In the genomic region with DNA sequence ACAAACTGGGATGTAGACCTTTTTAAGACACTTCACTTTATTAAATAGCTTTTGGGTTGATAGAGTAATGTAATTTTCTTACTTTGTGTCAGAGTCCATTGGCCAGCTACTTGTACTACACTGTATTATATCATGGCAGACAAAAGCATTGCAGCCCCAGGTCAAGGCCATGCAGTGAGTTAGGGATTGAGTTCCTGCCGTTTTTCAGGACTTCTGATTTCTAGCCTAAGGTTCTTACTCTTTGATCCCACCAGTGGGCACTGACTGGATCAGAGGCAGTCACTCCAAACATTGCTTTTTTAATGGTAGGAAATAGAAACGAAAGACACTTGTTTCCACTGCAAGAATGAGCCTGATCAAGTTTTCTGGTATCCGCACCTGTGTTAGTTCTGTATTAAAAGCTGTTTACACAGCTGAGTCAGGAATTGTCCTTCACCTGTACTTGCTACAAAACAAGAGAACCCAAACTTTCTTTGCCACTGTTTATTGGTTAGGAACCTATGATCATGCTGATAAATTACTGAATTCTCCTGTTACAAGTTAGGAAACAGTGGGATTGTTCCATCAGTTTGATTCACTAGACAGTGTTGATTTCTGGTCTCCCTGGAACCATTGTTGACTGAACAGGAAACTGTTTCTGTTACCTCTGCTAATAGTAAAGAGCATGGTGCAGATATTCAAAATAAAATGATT, we compare ENCODE assay signal across 1 cellular context.
TF ChIP-seq lines count a peak whose summit lies in the region.

No MANE protein-coding gene starts in this region.

TF ChIP-seq in HepG2, 621 proteins besides CTCF, POLR2A, EP300 and RAD21 (continued from another document):
- TF ChIP-seq NR2F2 (IDR thresholded peaks at IDR 0.05; ENCODE audit: borderline replicate concordance, low read depth) (0 out of 2 replicates have a peak, but pooled peaks have one; percentile 36), FOXA3 (CRISPR knock-in tag; IDR thresholded peaks at IDR 0.05) (peak; percentile 64), TFAP4 (IDR thresholded peaks at IDR 0.05; ENCODE audit: borderline replicate concordance, low read depth) (peak; percentile 82), ZNF773 (CRISPR knock-in tag; IDR thresholded peaks at IDR 0.05; ENCODE audit: borderline replicate concordance) (no peak), ZMYM4 (CRISPR knock-in tag; IDR thresholded peaks at IDR 0.05) (peak; percentile 71), FOXA1 (IDR thresholded peaks at IDR 0.05) (no peak), FOXA1 (CRISPR knock-in tag; IDR thresholded peaks at IDR 0.05) (peak; percentile 14; the same call in 1 of the 2 replicates), JUND (CRISPR knock-in tag; IDR thresholded peaks at IDR 0.05) (0 out of 2 replicates have a peak, but pooled peaks have one; percentile 15), NFIB (CRISPR knock-in tag; IDR thresholded peaks at IDR 0.05; ENCODE audit: borderline replicate concordance) (no peak), ZNF563 (CRISPR knock-in tag; IDR thresholded peaks at IDR 0.05) (no peak), CHD4 (IDR thresholded peaks at IDR 0.05; ENCODE audit: borderline replicate concordance, low read length) (no peak), POGZ (CRISPR knock-in tag; IDR thresholded peaks at IDR 0.05) (peak; percentile 48; the same call in 1 of the 2 replicates), ZKSCAN5 (CRISPR knock-in tag; IDR thresholded peaks at IDR 0.05) (no peak), SALL2 (CRISPR knock-in tag; IDR thresholded peaks at IDR 0.05) (no peak), KLF12 (CRISPR knock-in tag; IDR thresholded peaks at IDR 0.05; ENCODE audit: borderline replicate concordance) (no peak), ZNF644 (CRISPR knock-in tag; IDR thresholded peaks at IDR 0.05; ENCODE audit: low read depth) (peak; percentile 91), SAP130 (CRISPR knock-in tag; IDR thresholded peaks at IDR 0.05; ENCODE audit: low read depth) (peak; percentile 16; the same call in 1 of the 2 replicates), NR2F6 (IDR thresholded peaks at IDR 0.05) (peak; percentile 80), NR2F6 (CRISPR knock-in tag; IDR thresholded peaks at IDR 0.05) (peak; percentile 76), RARA (CRISPR knock-in tag; IDR thresholded peaks at IDR 0.05) (peak; percentile 85), PITX1 (CRISPR knock-in tag; IDR thresholded peaks at IDR 0.05) (0 out of 2 replicates have a peak, but pooled peaks have one; percentile 30), RXRB (CRISPR knock-in tag; IDR thresholded peaks at IDR 0.05; ENCODE audit: borderline replicate concordance) (peak; percentile 71), SOX5 (CRISPR knock-in tag; IDR thresholded peaks at IDR 0.05; ENCODE audit: borderline replicate concordance) (peak; percentile 35; the same call in 1 of the 2 replicates), SALL1 (CRISPR knock-in tag; IDR thresholded peaks at IDR 0.05) (peak; percentile 34; the same call in 1 of the 2 replicates), FOXC1 (CRISPR knock-in tag; IDR thresholded peaks at IDR 0.05; ENCODE audit: borderline replicate concordance) (no peak), HDAC1 (CRISPR knock-in tag; IDR thresholded peaks at IDR 0.05) (0 out of 2 replicates have a peak, but pooled peaks have one; percentile 33), AHDC1 (CRISPR knock-in tag; IDR thresholded peaks at IDR 0.05; ENCODE audit: borderline replicate concordance) (peak; percentile 61; the same call in 1 of the 2 replicates)
- TF ChIP-seq, protein P1, sequence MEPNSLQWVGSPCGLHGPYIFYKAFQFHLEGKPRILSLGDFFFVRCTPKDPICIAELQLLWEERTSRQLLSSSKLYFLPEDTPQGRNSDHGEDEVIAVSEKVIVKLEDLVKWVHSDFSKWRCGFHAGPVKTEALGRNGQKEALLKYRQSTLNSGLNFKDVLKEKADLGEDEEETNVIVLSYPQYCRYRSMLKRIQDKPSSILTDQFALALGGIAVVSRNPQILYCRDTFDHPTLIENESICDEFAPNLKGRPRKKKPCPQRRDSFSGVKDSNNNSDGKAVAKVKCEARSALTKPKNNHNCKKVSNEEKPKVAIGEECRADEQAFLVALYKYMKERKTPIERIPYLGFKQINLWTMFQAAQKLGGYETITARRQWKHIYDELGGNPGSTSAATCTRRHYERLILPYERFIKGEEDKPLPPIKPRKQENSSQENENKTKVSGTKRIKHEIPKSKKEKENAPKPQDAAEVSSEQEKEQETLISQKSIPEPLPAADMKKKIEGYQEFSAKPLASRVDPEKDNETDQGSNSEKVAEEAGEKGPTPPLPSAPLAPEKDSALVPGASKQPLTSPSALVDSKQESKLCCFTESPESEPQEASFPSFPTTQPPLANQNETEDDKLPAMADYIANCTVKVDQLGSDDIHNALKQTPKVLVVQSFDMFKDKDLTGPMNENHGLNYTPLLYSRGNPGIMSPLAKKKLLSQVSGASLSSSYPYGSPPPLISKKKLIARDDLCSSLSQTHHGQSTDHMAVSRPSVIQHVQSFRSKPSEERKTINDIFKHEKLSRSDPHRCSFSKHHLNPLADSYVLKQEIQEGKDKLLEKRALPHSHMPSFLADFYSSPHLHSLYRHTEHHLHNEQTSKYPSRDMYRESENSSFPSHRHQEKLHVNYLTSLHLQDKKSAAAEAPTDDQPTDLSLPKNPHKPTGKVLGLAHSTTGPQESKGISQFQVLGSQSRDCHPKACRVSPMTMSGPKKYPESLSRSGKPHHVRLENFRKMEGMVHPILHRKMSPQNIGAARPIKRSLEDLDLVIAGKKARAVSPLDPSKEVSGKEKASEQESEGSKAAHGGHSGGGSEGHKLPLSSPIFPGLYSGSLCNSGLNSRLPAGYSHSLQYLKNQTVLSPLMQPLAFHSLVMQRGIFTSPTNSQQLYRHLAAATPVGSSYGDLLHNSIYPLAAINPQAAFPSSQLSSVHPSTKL (CRISPR knock-in tag; IDR thresholded peaks at IDR 0.05): peak; percentile 55; the same call in 1 of the 2 replicates
